ENCODE assay signal across 1 cellular context in genomic region chr17:50371526-50371925, GRCh38.
TF ChIP-seq lines count a peak whose summit lies in the region.

No MANE protein-coding gene starts in this region.

TF ChIP-seq in HCT116, 20 proteins besides CTCF, POLR2A, EP300 and RAD21 (continued from another document):
- TF ChIP-seq, protein P1, sequence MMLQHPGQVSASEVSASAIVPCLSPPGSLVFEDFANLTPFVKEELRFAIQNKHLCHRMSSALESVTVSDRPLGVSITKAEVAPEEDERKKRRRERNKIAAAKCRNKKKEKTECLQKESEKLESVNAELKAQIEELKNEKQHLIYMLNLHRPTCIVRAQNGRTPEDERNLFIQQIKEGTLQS (IDR thresholded peaks at IDR 0.05) = no peak
- no peak for TF ChIP-seq ELF1 (IDR thresholded peaks at IDR 0.05; ENCODE audit: borderline replicate concordance, low read depth)
- TF ChIP-seq CBX3 (IDR thresholded peaks at IDR 0.05; ENCODE audit: low read depth) = no peak
- TF ChIP-seq JUND (IDR thresholded peaks at IDR 0.05) = no peak
- TF ChIP-seq MAX (IDR thresholded peaks at IDR 0.05) = no peak
- no peak for TF ChIP-seq ZBTB33 (IDR thresholded peaks at IDR 0.05; ENCODE audit: extremely low read depth, insufficient replicate concordance, low read length)
